Comparison of ENCODE assay signal across 14 cellular contexts in the genomic region with DNA sequence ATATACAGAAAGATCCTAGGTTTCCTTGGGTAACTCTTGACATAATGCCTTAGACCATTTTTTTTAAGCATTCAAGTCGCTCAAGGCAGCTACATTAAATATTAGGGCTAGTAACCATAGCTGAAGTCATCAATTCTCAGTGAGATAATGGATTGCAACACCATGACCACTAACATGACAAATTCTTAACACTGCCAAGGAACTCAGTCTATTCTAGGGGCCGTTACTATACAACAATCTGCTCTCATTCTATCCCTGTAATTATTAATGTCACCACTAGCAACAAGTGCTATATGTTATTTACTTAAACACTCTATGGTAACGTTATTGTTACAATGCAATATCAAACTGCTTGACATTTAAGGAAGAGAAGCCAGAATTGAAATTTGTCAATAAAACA. TPM values are rescaled to one million over a fixed set of nuclear protein-coding genes. Genes with fewer than 3 reads are reported as not detected.
A peak's percentile ranks its signal among the peaks of the same experiment; 100 is the strongest.
DNase-seq lines count a peak whose midpoint lies in the region; ATAC-seq and TF ChIP-seq lines count a peak whose summit lies in the region.
"Had no signal": no experiment of that assay in that cellular context is flagged by ENCODE, and none has a peak within 500 bp of the region (broad histone marks: within the 10 kb centered on the region; RNA-seq: fewer than 3 reads in every experiment).

No MANE protein-coding gene starts in this region.

- H3K4me1 Mint-ChIP-seq in activated naive CD8-positive, alpha-beta T cell treated with anti-CD3 and anti-CD28 coated beads for 36 hours = peaks cover 6% of the 10 kb centered on the region

- TF ChIP-seq POLR2A in testis (IDR thresholded peaks at IDR 0.05) (no peak), stomach (IDR thresholded peaks at IDR 0.05) (no peak)

- H3K79me2 ChIP-seq in PC-3 (ENCODE audit: low read length) (no peaks in the 10 kb centered on the region), hepatocyte (no peaks in the 10 kb centered on the region)

- peak; percentile 13 for DNase-seq in CD1c-positive myeloid dendritic cell (ENCODE audit: extremely low spot score)
- DNase-seq in HT-29 (ENCODE audit: low spot score) = peak; percentile 37
- DNase-seq in PC-3 = peak; percentile 37
- DNase-seq in fibroblast of the aortic adventitia (ENCODE audit: low read depth) = peak; percentile 89
- DNase-seq in hepatocyte (ENCODE audit: low spot score) = no peak
- no peak for DNase-seq in testis
- DNase-seq in activated naive CD8-positive, alpha-beta T cell treated with anti-CD3 and anti-CD28 coated beads for 36 hours = no peak
- no peak for DNase-seq in stomach
- DNase-seq: activated T-cell treated with anti-CD3 and anti-CD28 coated beads, Interleukin-2, amount 50 U/mL, for 1 hour; naive thymus-derived CD8-positive, alpha-beta T cell; NCI-H1105 treated with DMSO at 0.1 percent for 48 hours; spleen had no signal

- 0 out of 2 replicates have a peak, but pooled peaks cover 14% of the 10 kb centered on the region for H3K27me3 ChIP-seq in PC-3 (ENCODE audit: low read length)
- no peaks in the 10 kb centered on the region for H3K27me3 ChIP-seq in hepatocyte
- no peaks in the 10 kb centered on the region for H3K27me3 ChIP-seq in testis
- H3K27me3 ChIP-seq in stomach = peaks cover 0 to 10% (median 7%) of the 10 kb centered on the region in 3 donors

- TF ChIP-seq CTCF in PC-3 (conservative IDR thresholded peaks at IDR 0.05; ENCODE audit: low read depth, low read length) (no peak), fibroblast of the aortic adventitia (IDR thresholded peaks at IDR 0.05; ENCODE audit: insufficient read depth, low read length) (no peak), hepatocyte (IDR thresholded peaks at IDR 0.05; ENCODE audit: poor library complexity) (no peak), testis (IDR thresholded peaks at IDR 0.05) (no peak), stomach (IDR thresholded peaks at IDR 0.05) (no peak)

- POLR2A ChIA-PET in PC-3 (lab: Charles Lee; ENCODE audit: unreplicated experiment) = no interaction called here

- H3K36me3 Mint-ChIP-seq in activated naive CD8-positive, alpha-beta T cell treated with anti-CD3 and anti-CD28 coated beads for 36 hours = no peaks in the 10 kb centered on the region
- H3K36me3 Mint-ChIP-seq: naive thymus-derived CD8-positive, alpha-beta T cell had no signal

- H3K9me3 ChIP-seq in PC-3 (ENCODE audit: low read length) = no peaks in the 10 kb centered on the region
- no peaks in the 10 kb centered on the region for H3K9me3 ChIP-seq in hepatocyte (ENCODE audit: low read depth)
- H3K9me3 ChIP-seq in testis = no peaks in the 10 kb centered on the region
- no peaks in the 10 kb centered on the region for H3K9me3 ChIP-seq in stomach
- H3K9me3 ChIP-seq: spleen had no signal

- H3K36me3 ChIP-seq in PC-3 (ENCODE audit: low read depth, low read length) (no peaks in the 10 kb centered on the region), hepatocyte (replicated peaks; ENCODE audit: insufficient read depth, low read depth) (no peaks in the 10 kb centered on the region), testis (ENCODE audit: low read depth, missing control alignments) (no peaks in the 10 kb centered on the region), stomach (no peaks in the 10 kb centered on the region)
- H3K36me3 ChIP-seq: spleen had no signal

- no peak overlapping the region for H3K27ac ChIP-seq in PC-3 (ENCODE audit: low read length)
- no peak overlapping the region for H3K27ac ChIP-seq in hepatocyte
- H3K27ac ChIP-seq in testis = no peak overlapping the region
- H3K27ac ChIP-seq in stomach = no peak overlapping the region
- H3K27ac ChIP-seq: epithelial cell of prostate, spleen had no signal

- 54% methylated on average over 3 of the region's 3 CpGs for WGBS in hepatocyte (ENCODE audit: low lambda C conversion rate, missing lambda C conversion rate)
- 72 to 76% methylated on average over 3 of the region's 3 CpGs for WGBS in testis, 2 donors
- 21 to 33% (median 30%) methylated on average over 3 of the region's 3 CpGs for WGBS in stomach, 5 donors

- H3K4me3 ChIP-seq in PC-3 (ENCODE audit: low read length) = no peak overlapping the region
- no peak overlapping the region for H3K4me3 ChIP-seq in fibroblast of the aortic adventitia (ENCODE audit: low read depth, low read length)
- no peak overlapping the region for H3K4me3 ChIP-seq in hepatocyte
- no peak overlapping the region for H3K4me3 ChIP-seq in testis
- no peak overlapping the region for H3K4me3 ChIP-seq in stomach
- H3K4me3 ChIP-seq: spleen had no signal

- H3K9ac ChIP-seq in PC-3 (ENCODE audit: low read length) = no peak overlapping the region

- ATAC-seq in PC-3 = peak; percentile 22
- ATAC-seq: HCT116; naive thymus-derived CD8-positive, alpha-beta T cell had no signal

- H3K4me2 ChIP-seq in PC-3 (ENCODE audit: low read length) (no peak overlapping the region), hepatocyte (no peak overlapping the region)

- no peaks in the 10 kb centered on the region for H3K4me1 ChIP-seq in PC-3 (ENCODE audit: insufficient read depth, low read length)
- no peaks in the 10 kb centered on the region for H3K4me1 ChIP-seq in hepatocyte (ENCODE audit: insufficient read depth)
- H3K4me1 ChIP-seq in testis = peaks cover 5% of the 10 kb centered on the region
- H3K4me1 ChIP-seq in stomach = peaks cover 0 to 27% (median 19%) of the 10 kb centered on the region in 4 donors

- H2AFZ ChIP-seq in PC-3 (ENCODE audit: low read length) = no peak overlapping the region
- H2AFZ ChIP-seq in hepatocyte = no peak overlapping the region

- H4K20me1 ChIP-seq in PC-3 (ENCODE audit: low read length) = no peaks in the 10 kb centered on the region
- no peaks in the 10 kb centered on the region for H4K20me1 ChIP-seq in hepatocyte (ENCODE audit: insufficient read depth, poor library complexity, severe bottlenecking)

- CTCF ChIA-PET in PC-3 (lab: Charles Lee) = no interaction called here

- intact Hi-C loops in PC-3 (cut with micrococcal nuclease) = no loop called here
- intact Hi-C loops in testis (cut with DNase I; ENCODE audit: low total_unique reads) = no loop called here
- intact Hi-C loops in stomach (cut with DNase I; ENCODE audit: low total_unique reads) = no loop called here

- H3K27ac Mint-ChIP-seq in activated naive CD8-positive, alpha-beta T cell treated with anti-CD3 and anti-CD28 coated beads for 36 hours = no peak overlapping the region

- BruUV-seq in PC-3 (replicated peaks; lab: Mats Ljungman, UMichigan) = no TSS peak

- no peaks in the 10 kb centered on the region for H3K9me3 Mint-ChIP-seq in activated naive CD8-positive, alpha-beta T cell treated with anti-CD3 and anti-CD28 coated beads for 36 hours
- H3K9me3 Mint-ChIP-seq: naive thymus-derived CD8-positive, alpha-beta T cell had no signal

- TF ChIP-seq EP300 in stomach (IDR thresholded peaks at IDR 0.05) = no peak

- H3K9me2 ChIP-seq in PC-3 (replicated peaks; ENCODE audit: low read length) (no peaks in the 10 kb centered on the region), hepatocyte (replicated peaks; ENCODE audit: insufficient read depth) (no peaks in the 10 kb centered on the region)

- H3F3A ChIP-seq in PC-3 (ENCODE audit: low read length, unreplicated experiment) = no peaks in the 10 kb centered on the region

- H3K27me3 Mint-ChIP-seq in activated naive CD8-positive, alpha-beta T cell treated with anti-CD3 and anti-CD28 coated beads for 36 hours = peaks cover 53% of the 10 kb centered on the region

- no peak overlapping the region for H3K4me3 Mint-ChIP-seq in activated naive CD8-positive, alpha-beta T cell treated with anti-CD3 and anti-CD28 coated beads for 36 hours
- H3K4me3 Mint-ChIP-seq: naive thymus-derived CD8-positive, alpha-beta T cell had no signal

RNA-seq across cellular contexts. Expression of a gene that starts 3.2 kb away (rescaled TPM):
- total RNA-seq in HT-29 (2014; rRNA removed; shearing (Covaris generic)) = not detected in 2 replicates
- total RNA-seq in PC-3 (2014; rRNA removed) (not detected in 2 replicates), fibroblast of the aortic adventitia (ENCODE audit: low replicate concordance) (1.1 and 3.8 TPM in 2 replicates), hepatocyte (9.6 and 12.8 TPM in 2 replicates), testis (10 to 100 TPM; 36.6 to 49.9 TPM), stomach (10 to 100 TPM in 4 of 5 donors, not detected in 1; 10.9 to 21.3 (median 15.3) TPM)
- polyA plus RNA-seq in hepatocyte (3.0 and 6.5 TPM in 2 replicates), testis (ENCODE audit: insufficient read depth, low read depth, low replicate concordance) (101 TPM), stomach (1 to 10 TPM; 3.1 to 7.2 (median 4.7) TPM)
- 1 to 10 TPM; 3.8 to 5.2 TPM for total RNA-seq in activated naive CD8-positive, alpha-beta T cell treated with anti-CD3 and anti-CD28 coated beads for 36 hours

Comparison
In these comparisons a context has a peak if more than half of its experiments do, and no peak if none do; other contexts are left out.
1. DNase-seq: peak in CD1c-positive myeloid dendritic cell (single experiment), HT-29 (single experiment), PC-3 (single experiment) and fibroblast of the aortic adventitia (single experiment); none in hepatocyte (single experiment), testis (single experiment), activated naive CD8-positive, alpha-beta T cell treated with anti-CD3 and anti-CD28 coated beads for 36 hours (single experiment) and stomach (single experiment).